Comparison of ENCODE assay signal across 36 cellular contexts in genomic region chr1:20189664-20190063, GRCh38. TPM values are rescaled to one million over a fixed set of nuclear protein-coding genes. Genes with fewer than 3 reads are reported as not detected.
"Had no signal": no experiment of that assay in that cellular context is flagged by ENCODE, and none has a peak within 500 bp of the region (broad histone marks: within the 10 kb centered on the region; RNA-seq: fewer than 3 reads in every experiment).

No MANE protein-coding gene starts in this region.

- H3K9ac ChIP-seq: SK-N-SH had no signal

- H3K9me3 ChIP-seq: body of pancreas, breast epithelium, Peyer's patch, SJSA1, SK-N-SH had no signal

- H3K27me3 Mint-ChIP-seq: activated naive CD4-positive, alpha-beta T cell treated with anti-CD3 and anti-CD28 coated beads, Interleukin-2, amount 50 U/mL, for 24 hours had no signal

- H3K4me1 ChIP-seq: SJSA1 had no signal

- H3K27me3 ChIP-seq: body of pancreas, breast epithelium, Peyer's patch had no signal

- ATAC-seq: activated CD8-positive, alpha-beta T cell treated with anti-CD3 and anti-CD28 coated beads for 36 hours; activated T-cell treated with anti-CD3 and anti-CD28 coated beads, Interleukin-2, amount 50 U/mL, for 72 hours; activated T-helper 17 cell treated with anti-CD3 and anti-CD28 coated beads, Interleukin-2, amount 50 U/mL, for 72 hours; body of pancreas had no signal

- H3K9me3 Mint-ChIP-seq: activated CD4-positive, alpha-beta T cell treated with anti-CD3 and anti-CD28 coated beads, Interleukin-2, amount 10 ng/mL, durations not matched to agents 24 days and 14 days; activated CD8-positive, alpha-beta T cell treated with anti-CD3 and anti-CD28 coated beads for 36 hours; activated naive CD4-positive, alpha-beta T cell treated with anti-CD3 and anti-CD28 coated beads, Interleukin-2, amount 50 U/mL, for 24 hours; activated naive CD8-positive, alpha-beta T cell treated with anti-CD3 and anti-CD28 coated beads, Interleukin-2, amount 10 ng/mL, durations not matched to agents 7 days and 5 days; activated T-cell treated with anti-CD3 and anti-CD28 coated beads, Interleukin-2, amount 50 U/mL, for 72 hours; activated T-helper 17 cell treated with anti-CD3 and anti-CD28 coated beads, Interleukin-2, amount 50 U/mL, for 72 hours; T-helper 1 cell treated with Interleukin-12 subunit alpha and Interleukin-12 subunit beta and Interleukin-4 antibody, amounts not matched to agents 30 μg/mL and 1 μg/mL, for 36 hours; T-helper 2 cell treated with Interferon-gamma antibody and Interleukin-4, amounts not matched to agents 5 μg/mL and 100 μg/mL, for 36 hours had no signal

- H3K27ac Mint-ChIP-seq: activated CD4-positive, alpha-beta T cell treated with anti-CD3 and anti-CD28 coated beads, Interleukin-2, amount 10 ng/mL, durations not matched to agents 24 days and 14 days; activated CD8-positive, alpha-beta T cell treated with anti-CD3 and anti-CD28 coated beads for 36 hours; activated naive CD4-positive, alpha-beta T cell treated with anti-CD3 and anti-CD28 coated beads, Interleukin-2, amount 50 U/mL, for 24 hours; activated naive CD8-positive, alpha-beta T cell treated with anti-CD3 and anti-CD28 coated beads, Interleukin-2, amount 10 ng/mL, durations not matched to agents 7 days and 5 days; activated T-cell treated with anti-CD3 and anti-CD28 coated beads, Interleukin-2, amount 50 U/mL, for 72 hours; activated T-helper 17 cell treated with anti-CD3 and anti-CD28 coated beads, Interleukin-2, amount 50 U/mL, for 72 hours; T-helper 1 cell treated with Interleukin-12 subunit alpha and Interleukin-12 subunit beta and Interleukin-4 antibody, amounts not matched to agents 30 μg/mL and 1 μg/mL, for 36 hours; T-helper 2 cell treated with Interferon-gamma antibody and Interleukin-4, amounts not matched to agents 5 μg/mL and 100 μg/mL, for 36 hours had no signal

- H3K4me3 Mint-ChIP-seq: activated CD4-positive, alpha-beta T cell treated with anti-CD3 and anti-CD28 coated beads, Interleukin-2, amount 10 ng/mL, durations not matched to agents 24 days and 14 days; activated CD8-positive, alpha-beta T cell treated with anti-CD3 and anti-CD28 coated beads for 36 hours; activated naive CD4-positive, alpha-beta T cell treated with anti-CD3 and anti-CD28 coated beads, Interleukin-2, amount 50 U/mL, for 24 hours; activated naive CD8-positive, alpha-beta T cell treated with anti-CD3 and anti-CD28 coated beads, Interleukin-2, amount 10 ng/mL, durations not matched to agents 7 days and 5 days; activated T-cell treated with anti-CD3 and anti-CD28 coated beads, Interleukin-2, amount 50 U/mL, for 72 hours; activated T-helper 17 cell treated with anti-CD3 and anti-CD28 coated beads, Interleukin-2, amount 50 U/mL, for 72 hours; T-helper 1 cell treated with Interleukin-12 subunit alpha and Interleukin-12 subunit beta and Interleukin-4 antibody, amounts not matched to agents 30 μg/mL and 1 μg/mL, for 36 hours; T-helper 2 cell treated with Interferon-gamma antibody and Interleukin-4, amounts not matched to agents 5 μg/mL and 100 μg/mL, for 36 hours had no signal

- H3K36me3 ChIP-seq: breast epithelium, Peyer's patch, SJSA1 had no signal

- H3K4me3 ChIP-seq: body of pancreas, breast epithelium, Peyer's patch, SJSA1 had no signal

- H3K9me2 ChIP-seq: SK-N-SH had no signal

- H3K27ac ChIP-seq: body of pancreas, breast epithelium, Peyer's patch, SJSA1 had no signal

- H3K4me2 ChIP-seq: SK-N-SH had no signal

- H3K36me3 Mint-ChIP-seq: activated naive CD4-positive, alpha-beta T cell treated with anti-CD3 and anti-CD28 coated beads, Interleukin-2, amount 50 U/mL, for 24 hours had no signal

- DNase-seq: activated CD4-positive, alpha-beta T cell treated with anti-CD3 and anti-CD28 coated beads, Interleukin-2, amount 10 ng/mL, durations not matched to agents 24 days and 14 days; activated CD4-positive, alpha-beta T cell treated with anti-CD3 and anti-CD28 coated beads, Interleukin-2, amount 50 U/mL, for 4 hours; activated CD8-positive, alpha-beta T cell treated with anti-CD3 and anti-CD28 coated beads for 36 hours; activated effector memory CD4-positive, alpha-beta T cell treated with anti-CD3 and anti-CD28 coated beads, Interleukin-2, amount 50 U/mL, for 16 hours; activated naive CD4-positive, alpha-beta T cell; activated naive CD8-positive, alpha-beta T cell treated with anti-CD3 and anti-CD28 coated beads, Interleukin-2, amount 10 ng/mL, durations not matched to agents 7 days and 5 days; activated T-cell treated with anti-CD3 and anti-CD28 coated beads, Interleukin-2, amount 50 U/mL, for 1 hour; activated T-cell treated with anti-CD3 and anti-CD28 coated beads, Interleukin-2, amount 50 U/mL, for 72 hours; amygdala; body of pancreas; MM.1S; MV-4-11; NCI-H1092; NCI-H1417; NCI-H146; NCI-H187; NCI-H2029 treated with DMSO at 0.1 percent for 48 hours; NCI-H2107; NCI-H345; NCI-H524 treated with DMSO at 0.1 percent for 48 hours; Peyer's patch; RPMI8226; SHP77 treated with DMSO at 0.1 percent for 48 hours; SK-N-SH had no signal

RNA-seq across cellular contexts. Expression of gene PLA2G2C, which starts 3.3 kb away (rescaled TPM):
- total RNA-seq: activated naive CD8-positive, alpha-beta T cell treated with anti-CD3 and anti-CD28 coated beads, Interleukin-2, amount 10 ng/mL, durations not matched to agents 7 days and 5 days; astrocyte; body of pancreas; cardiac septum; LHCN-M2; NCI-H460; SJSA1 had no signal
- polyA plus RNA-seq: adipose tissue, SK-N-SH had no signal

RNA-seq across cellular contexts. Expression of gene UBXN10, which starts 3.8 kb away (rescaled TPM):
- total RNA-seq: LHCN-M2, NCI-H460, SJSA1 had no signal
- polyA plus RNA-seq: SK-N-SH had no signal

RNA-seq across cellular contexts. Expression of gene PLA2G2F, which starts 50.5 kb away (rescaled TPM):
- total RNA-seq: activated CD4-positive, alpha-beta T cell treated with anti-CD3 and anti-CD28 coated beads, Interleukin-2, amount 10 ng/mL, durations not matched to agents 24 days and 14 days; activated CD8-positive, alpha-beta memory T cell treated with anti-CD3 and anti-CD28 coated beads for 36 hours; activated CD8-positive, alpha-beta T cell treated with anti-CD3 and anti-CD28 coated beads for 36 hours; activated naive CD8-positive, alpha-beta T cell treated with anti-CD3 and anti-CD28 coated beads, Interleukin-2, amount 10 ng/mL, durations not matched to agents 7 days and 5 days; activated T-cell treated with anti-CD3 and anti-CD28 coated beads, Interleukin-2, amount 50 U/mL, for 72 hours; activated T-helper 17 cell treated with anti-CD3 and anti-CD28 coated beads, Interleukin-2, amount 50 U/mL, for 72 hours; body of pancreas; breast epithelium; cardiac septum; LHCN-M2; NCI-H460; SJSA1 had no signal
- polyA plus RNA-seq: adipose tissue, SK-N-SH had no signal
